8 cellular contexts compared by ENCODE assay signal in the genomic region with DNA sequence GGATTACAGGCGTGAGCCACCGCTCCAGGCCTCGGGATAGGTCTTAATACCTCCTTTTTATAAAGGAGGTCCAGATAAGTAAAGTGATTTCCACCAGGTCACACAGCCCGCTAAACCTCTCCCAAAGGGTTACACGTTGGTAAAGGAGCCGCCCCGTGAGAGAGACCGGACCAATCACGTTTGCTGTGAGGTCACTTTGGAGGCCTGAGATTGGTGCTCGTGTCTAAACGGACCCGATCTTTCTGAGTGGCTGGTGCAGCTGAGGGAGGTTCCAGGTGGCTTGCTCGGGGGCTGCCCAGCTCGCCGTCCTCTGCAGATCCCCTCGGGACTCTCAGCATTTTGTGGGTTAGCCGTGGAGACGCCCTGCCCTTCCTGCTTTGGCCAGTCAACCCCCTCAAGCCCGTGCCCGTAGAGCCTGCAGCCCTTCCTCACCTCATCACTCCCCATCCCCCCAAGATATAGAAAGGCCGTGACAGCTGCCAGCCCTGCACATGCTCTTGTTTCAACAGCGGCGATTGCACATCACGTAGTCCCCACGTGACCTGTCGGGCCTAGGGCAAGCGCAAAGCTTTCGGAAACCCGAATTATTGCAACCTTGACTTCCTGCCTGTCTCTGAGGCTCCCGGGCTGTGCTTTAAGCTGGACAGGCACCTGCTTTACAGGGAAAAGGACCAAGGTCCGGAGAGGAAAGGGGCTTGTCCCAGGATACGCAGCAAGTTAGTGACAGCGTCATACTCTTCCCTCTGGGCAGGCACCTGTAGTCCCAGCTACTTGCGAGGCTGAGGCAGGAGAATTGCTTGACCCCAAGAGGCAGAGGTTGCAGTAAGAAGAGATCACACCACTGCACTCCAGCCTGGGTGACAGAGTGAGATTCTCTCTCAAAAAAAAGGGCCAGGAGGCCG. TPM values are rescaled to one million over a fixed set of nuclear protein-coding genes. Genes with fewer than 3 reads are reported as not detected.
DNase-seq lines count a peak whose midpoint lies in the region; ATAC-seq and TF ChIP-seq lines count a peak whose summit lies in the region.

No MANE protein-coding gene starts in this region.

- peak overlapping the region; percentile 43 for H3K9ac ChIP-seq in trophoblast cell (ENCODE audit: low read length)

- intact Hi-C loops in heart right ventricle (cut with DNase I) = loop anchor here in 3 of 10 donors (10.0 kb wide), 3 partner anchors 212 to 492 kb away; a partner anchor contains a TSS

- no peak overlapping the region for H2BK5ac ChIP-seq in trophoblast cell (ENCODE audit: low read depth, low read length, poor library complexity)

- no peaks in the 10 kb centered on the region for H4K20me1 ChIP-seq in DOHH2 (ENCODE audit: control insufficient read depth, insufficient read depth, low read depth, low read length)
- no peaks in the 10 kb centered on the region for H4K20me1 ChIP-seq in GM23338 (replicated peaks; ENCODE audit: insufficient read depth)

- peak overlapping the region; percentile 67 for H2AFZ ChIP-seq in GM23338
- peak overlapping the region; percentile 66 for H2AFZ ChIP-seq in trophoblast cell (ENCODE audit: insufficient read depth, low read length, poor library complexity)

- H2AK5ac ChIP-seq in trophoblast cell (ENCODE audit: low read length) = no peak overlapping the region

- peak overlapping the region; percentile 5 for H4K91ac ChIP-seq in trophoblast cell (ENCODE audit: low read depth, low read length)

- H3K4me3 Mint-ChIP-seq in GM23338 = peak overlapping the region; percentile 86

- H3K4me1 ChIP-seq in DOHH2 (ENCODE audit: control insufficient read depth, low read length) = peaks cover 27% of the 10 kb centered on the region
- H3K4me1 ChIP-seq in GM23338 (ENCODE audit: insufficient read depth) = peaks cover 11% of the 10 kb centered on the region
- peaks cover 0 to 41% (median 12%) of the 10 kb centered on the region in 9 donors for H3K4me1 ChIP-seq in heart right ventricle
- peaks cover 12 to 16% of the 10 kb centered on the region in 2 experiments for H3K4me1 ChIP-seq in trophoblast cell (ENCODE audit: control insufficient read depth in 1 of 2, insufficient read depth in 2 of 2, low read length in 2 of 2)
- peaks cover 0 to 17% (median 6%) of the 10 kb centered on the region in 4 donors for H3K4me1 ChIP-seq in tibial nerve

- TF ChIP-seq CTCF in DOHH2 (IDR thresholded peaks at IDR 0.05; ENCODE audit: low read depth, low read length, poor library complexity, severe bottlenecking) (no peak), GM23338 (conservative IDR thresholded peaks at IDR 0.05; ENCODE audit: low read depth in 2 of 2) (no peak), heart right ventricle (IDR thresholded peaks at IDR 0.05) (no peak), tibial nerve (IDR thresholded peaks at IDR 0.05) (peak in 2 of 5 experiments; percentile 7 to 27)

- DNase-seq in GM23338 (ENCODE audit: low spot score) = peak; percentile 98
- peak; percentile 74 for DNase-seq in MG63
- peak; percentile 70 for DNase-seq in T follicular helper cell (ENCODE audit: low read depth)
- DNase-seq in amniotic epithelial cell (ENCODE audit: low read depth) = peak; percentile 94
- DNase-seq in heart right ventricle = peak; percentile 81 to 92
- peak; percentile 90 for DNase-seq in trophoblast cell
- DNase-seq in tibial nerve (ENCODE audit: low spot score in 2 of 2) = peak; percentile 72 to 82

- H3K79me2 ChIP-seq in DOHH2 (ENCODE audit: control insufficient read depth, low read length) = peaks cover 4% of the 10 kb centered on the region
- H3K79me2 ChIP-seq in GM23338 (replicated peaks; ENCODE audit: insufficient read depth) = no peaks in the 10 kb centered on the region
- H3K79me2 ChIP-seq in trophoblast cell (ENCODE audit: control insufficient read depth, insufficient read depth, low read length, poor library complexity) = no peaks in the 10 kb centered on the region

- no peak overlapping the region for H3K23ac ChIP-seq in trophoblast cell (ENCODE audit: low read length)

- 3 to 5% methylated on average over 35 of the region's 35 CpGs for WGBS in heart right ventricle, 2 donors
- no CpG with 5 or more reads among the region's 35 CpGs for WGBS in trophoblast cell (ENCODE audit: extremely low coverage, insufficient coverage, insufficient read length)
- WGBS in tibial nerve, 2 donors = 6 to 8% methylated on average over 34 of the region's 35 CpGs

- H3K79me1 ChIP-seq in trophoblast cell (ENCODE audit: low read length) = peaks cover 10% of the 10 kb centered on the region

- H3K4me3 ChIP-seq in DOHH2 (ENCODE audit: low read length) (peak overlapping the region; percentile 76), GM23338 (peak overlapping the region; percentile 62), MG63 (peak overlapping the region; percentile 42), heart right ventricle (peak overlapping the region; percentile 19 to 70 (median 60)), trophoblast cell (ENCODE audit: low read depth, low read length) (peak overlapping the region; percentile 82), tibial nerve (peak overlapping the region; percentile 36 to 61 (median 48))

- H3K36me3 ChIP-seq in DOHH2 (ENCODE audit: control insufficient read depth, low read length) (no peaks in the 10 kb centered on the region), GM23338 (ENCODE audit: insufficient read depth) (no peaks in the 10 kb centered on the region), MG63 (no peaks in the 10 kb centered on the region), heart right ventricle (no peaks in the 10 kb centered on the region), trophoblast cell (ENCODE audit: control insufficient read depth in 1 of 2, insufficient read depth in 2 of 2, low read length in 2 of 2) (no peaks in the 10 kb centered on the region), tibial nerve (no peaks in the 10 kb centered on the region)

- peaks cover under 1% of the 10 kb centered on the region; the same call in 1 of the 3 replicates for H3K9me3 Mint-ChIP-seq in GM23338

- peak overlapping the region; percentile 76 for H3K4me2 ChIP-seq in DOHH2 (ENCODE audit: low read length)
- peak overlapping the region; percentile 83 for H3K4me2 ChIP-seq in GM23338
- H3K4me2 ChIP-seq in trophoblast cell (ENCODE audit: low read length) = peak overlapping the region; percentile 93

- H3K27me3 ChIP-seq in DOHH2 (ENCODE audit: control insufficient read depth, low read length) (no peaks in the 10 kb centered on the region), GM23338 (ENCODE audit: insufficient read depth) (no peaks in the 10 kb centered on the region), MG63 (no peaks in the 10 kb centered on the region), heart right ventricle (no peaks in the 10 kb centered on the region), trophoblast cell (ENCODE audit: insufficient read depth, low read length) (no peaks in the 10 kb centered on the region), tibial nerve (no peaks in the 10 kb centered on the region)

- H3K36me3 Mint-ChIP-seq in GM23338 (ENCODE audit: low read depth) = no peaks in the 10 kb centered on the region

- ATAC-seq in GM23338 (peak; percentile 92), heart right ventricle (peak; percentile 88 to 94 (median 91))

- no peaks in the 10 kb centered on the region for H3K9me2 ChIP-seq in DOHH2 (replicated peaks; ENCODE audit: control insufficient read depth, low read length)
- no peaks in the 10 kb centered on the region for H3K9me2 ChIP-seq in GM23338 (ENCODE audit: insufficient read depth)

- peak; percentile 31 to 84 for TF ChIP-seq EP300 in tibial nerve (IDR thresholded peaks at IDR 0.05)

- H3K27me3 Mint-ChIP-seq in GM23338 (ENCODE audit: insufficient read depth, low read depth, poor library complexity) = peaks cover 11% of the 10 kb centered on the region

- H3K4ac ChIP-seq in trophoblast cell (ENCODE audit: low read depth, low read length) = no peak overlapping the region

- H3F3A ChIP-seq in DOHH2 (ENCODE audit: control insufficient read depth, insufficient read depth) = peaks cover 14% of the 10 kb centered on the region
- peaks cover 2% of the 10 kb centered on the region; the same call in 1 of the 2 replicates for H3F3A ChIP-seq in GM23338 (replicated peaks; ENCODE audit: low read depth)

- peak; percentile 39 to 61 for TF ChIP-seq POLR2A in tibial nerve (IDR thresholded peaks at IDR 0.05)

- H3K18ac ChIP-seq in trophoblast cell (ENCODE audit: low read length) = no peak overlapping the region

- H3K14ac ChIP-seq in trophoblast cell (ENCODE audit: low read length) = no peak overlapping the region

- H4K8ac ChIP-seq in trophoblast cell (ENCODE audit: low read depth, low read length) = peak overlapping the region; percentile 61

- no peak overlapping the region for H2BK120ac ChIP-seq in trophoblast cell (ENCODE audit: insufficient read depth, low read length, poor library complexity)

- peak overlapping the region; percentile 66; the same call in 1 of the 2 replicates for H3K27ac Mint-ChIP-seq in GM23338

- peak overlapping the region; percentile 52 for H3K27ac ChIP-seq in DOHH2 (ENCODE audit: low read depth, low read length)
- no peak overlapping the region for H3K27ac ChIP-seq in GM23338 (ENCODE audit: low read depth)
- H3K27ac ChIP-seq in heart right ventricle = peak overlapping the region; percentile 70 to 90 (median 84)
- H3K27ac ChIP-seq in trophoblast cell (ENCODE audit: low read depth, low read length) = peak overlapping the region; percentile 24
- H3K27ac ChIP-seq in tibial nerve = peak overlapping the region; percentile 38 to 84 (median 70)

- no peak overlapping the region for H2BK12ac ChIP-seq in trophoblast cell (ENCODE audit: low read length)

- H3K4me1 Mint-ChIP-seq in GM23338 = peaks cover 9% of the 10 kb centered on the region

- H3K9me3 ChIP-seq in DOHH2 (ENCODE audit: control insufficient read depth, insufficient read depth, low read length) (no peaks in the 10 kb centered on the region), MG63 (no peaks in the 10 kb centered on the region), heart right ventricle (no peaks in the 10 kb centered on the region), trophoblast cell (ENCODE audit: insufficient read depth, low read depth, low read length) (no peaks in the 10 kb centered on the region), tibial nerve (no peaks in the 10 kb centered on the region)

- H4K12ac ChIP-seq in trophoblast cell (ENCODE audit: low read depth, low read length) = no peak overlapping the region

RNA-seq across cellular contexts. Expression of a gene that starts 5.0 kb away (rescaled TPM):
- total RNA-seq in GM23338 (2014; rRNA removed; shearing (Covaris generic)) = 27.5 and 33.5 TPM in 2 replicates
- 16.9 and 19.7 TPM in 2 replicates for polyA plus RNA-seq in GM23338 (2016; fragmentation: Nextera tagmentation; extraction: Ambion mirVana)
- total RNA-seq in MG63 (2014; rRNA removed; shearing (Covaris generic); ENCODE audit: low replicate concordance) = 16.9 and 37.1 TPM in 2 replicates
- total RNA-seq in heart right ventricle = 10 to 100 TPM in 9 of 10 donors, 1 to 10 TPM in 1; 9.7 to 22.4 (median 16.0) TPM
- 10 to 100 TPM in 1 of 2 donors, 1 to 10 TPM in 1; 3.9 to 11.1 TPM for polyA plus RNA-seq in heart right ventricle
- polyA plus RNA-seq in trophoblast cell (2013) = 7.9 TPM in 2 replicates
- 10 to 100 TPM in 1 of 4 donors, 1 to 10 TPM in 3; 7.5 to 10.5 (median 8.9) TPM for total RNA-seq in tibial nerve

RNA-seq across cellular contexts. Expression of a gene that starts 23.1 kb away (rescaled TPM):
- 35.4 and 42.3 TPM in 2 replicates for total RNA-seq in GM23338 (2014; rRNA removed; shearing (Covaris generic))
- polyA plus RNA-seq in GM23338 (2016; fragmentation: Nextera tagmentation; extraction: Ambion mirVana) (7.5 and 7.8 TPM in 2 replicates), heart right ventricle (10 to 100 TPM in 1 of 2 donors, 1 to 10 TPM in 1; 9.1 to 17.1 TPM)
- total RNA-seq in MG63 (2014; rRNA removed; shearing (Covaris generic); ENCODE audit: low replicate concordance) = 9.9 and 15.8 TPM in 2 replicates
- total RNA-seq in heart right ventricle (10 to 100 TPM; 48.6 to 84.3 (median 66.3) TPM), tibial nerve (10 to 100 TPM; 41.9 to 46.5 (median 42.7) TPM)
- 11.4 and 11.6 TPM in 2 replicates for polyA plus RNA-seq in trophoblast cell (2013)
